In genomic region chr14:64338616-64339316, GRCh38 we compare ENCODE assay signal across 8 cellular contexts. TPM values are rescaled to one million over a fixed set of nuclear protein-coding genes. Genes with fewer than 3 reads are reported as not detected.
DNase-seq lines count a peak whose midpoint lies in the region; ATAC-seq, FAIRE-seq and TF ChIP-seq lines count a peak whose summit lies in the region.

No MANE protein-coding gene starts in this region.

- H3K4me1 ChIP-seq in rectal smooth muscle tissue (ENCODE audit: control insufficient read depth, insufficient read depth, low read length) (no peaks in the 10 kb centered on the region), aorta (ENCODE audit: control insufficient read depth in 1 of 2, insufficient read depth in 2 of 2, low read length in 2 of 2) (no peaks in the 10 kb centered on the region)

- H3K27ac ChIP-seq in rectal smooth muscle tissue (ENCODE audit: low read depth, low read length): peak overlapping the region; percentile 61
- peak overlapping the region in 1 of 2 donors; percentile 71 for H3K27ac ChIP-seq in aorta (ENCODE audit: low read depth in 1 of 2, low read length in 2 of 2)

- H3K9ac ChIP-seq in rectal smooth muscle tissue (ENCODE audit: low read length): peak overlapping the region; percentile 7

- WGBS in aorta, 2 donors: 1 to 2% methylated on average over 28 to 49 of the region's 49 CpGs

- H3K9me3 ChIP-seq in aorta (ENCODE audit: control insufficient read depth, low read length): no peaks in the 10 kb centered on the region

- peak; percentile 99 for FAIRE-seq in GM18507 (lab: Jason Lieb, UNC)

- H3K36me3 ChIP-seq in rectal smooth muscle tissue (ENCODE audit: control insufficient read depth, insufficient read depth, low read length) (no peaks in the 10 kb centered on the region), aorta (ENCODE audit: control insufficient read depth in 1 of 2, insufficient read depth in 2 of 2, low read length in 1 of 2) (no peaks in the 10 kb centered on the region)

- H3K4me3 ChIP-seq in astrocyte of the cerebellum (ENCODE audit: low read depth, low read length) (peak overlapping the region; percentile 80), rectal smooth muscle tissue (ENCODE audit: low read length) (peak overlapping the region; percentile 83), aorta (ENCODE audit: low read length in 2 of 2) (peak overlapping the region; percentile 47 to 51)

- H3K27me3 ChIP-seq in rectal smooth muscle tissue (ENCODE audit: control insufficient read depth, insufficient read depth, low read length): no peaks in the 10 kb centered on the region
- no peaks in the 10 kb centered on the region for H3K27me3 ChIP-seq in aorta (ENCODE audit: control insufficient read depth in 1 of 2, insufficient read depth in 2 of 2, low read length in 1 of 2)

- TF ChIP-seq CTCF in astrocyte of the cerebellum (IDR thresholded peaks at IDR 0.05; ENCODE audit: low read depth, low read length, missing control alignments): no peak

- in situ Hi-C loops in astrocyte of the cerebellum (cut with HindIII; ENCODE audit: low sequenced_read_pairs): no loop called here

- intact Hi-C loops in aorta (cut with DNase I): loop anchor here in 1 of 2 donors (2.0 kb wide), 1 partner anchor 128 kb away; no protein-coding TSS in a partner anchor

- DNase-seq in GM18507 (ENCODE audit: extremely low spot score, insufficient read length, low read depth) (peak; percentile 94), NCI-H1930 (lab: John Stamatoyannopoulos, UW) (peak; percentile 93 to 96), T-helper 22 cell (ENCODE audit: low read depth) (peak; percentile 85), astrocyte of the cerebellum (ENCODE audit: low read depth) (peak; percentile 96), hepatic stellate cell (ENCODE audit: low spot score) (peak; percentile 96), aorta (peak; percentile 95 to 97)

- ATAC-seq in HG02973 (IDR thresholded peaks at IDR 0.05; ENCODE audit: unreplicated experiment): peak; percentile 81
- ATAC-seq in aorta (ENCODE audit: low FRiP score): peak; percentile 94

RNA-seq across cellular contexts. Expression of gene ESR2, which starts 44.6 kb away (rescaled TPM):
- under 1 TPM; 0.10 to 0.27 TPM for total RNA-seq in aorta
- polyA plus RNA-seq in aorta: not detected

RNA-seq across cellular contexts. Expression of gene MTHFD1, which starts 49.4 kb away (rescaled TPM):
- total RNA-seq in aorta: 10 to 100 TPM; 39.4 to 44.6 TPM
- polyA plus RNA-seq in aorta: 10 to 100 TPM; 12.0 to 28.9 TPM
